In the genomic region with DNA sequence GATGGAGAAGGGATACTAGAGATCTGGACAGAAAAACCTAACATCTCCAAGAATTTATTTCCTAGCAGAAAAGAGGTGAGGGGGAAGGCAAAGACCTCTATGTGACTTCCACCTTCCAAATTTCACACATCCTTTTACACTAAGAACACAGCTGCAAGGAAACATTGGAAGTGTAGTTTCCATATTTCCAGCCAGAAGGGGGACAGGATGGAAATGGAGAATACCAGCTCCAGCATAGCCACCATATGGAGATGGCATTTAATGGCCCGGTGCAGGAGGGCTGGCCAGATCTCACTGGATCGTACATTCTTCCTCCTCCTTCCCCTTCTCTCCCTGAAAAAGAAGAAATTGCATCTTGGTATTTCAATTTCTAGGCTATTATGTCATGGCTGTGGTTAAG, we compare ENCODE assay signal across 18 cellular contexts. TPM values are rescaled to one million over a fixed set of nuclear protein-coding genes. Genes with fewer than 3 reads are reported as not detected.
DNase-seq lines count a peak whose midpoint lies in the region; ATAC-seq and TF ChIP-seq lines count a peak whose summit lies in the region.
"Had no signal": no experiment of that assay in that cellular context is flagged by ENCODE, and none has a peak within 500 bp of the region (broad histone marks: within the 10 kb centered on the region; RNA-seq: fewer than 3 reads in every experiment).

No MANE protein-coding gene starts in this region.

- peak overlapping the region; percentile 11 for H3K27ac Mint-ChIP-seq in T-helper 17 cell
- H3K27ac Mint-ChIP-seq: CD4-positive, alpha-beta memory T cell had no signal

- no peaks in the 10 kb centered on the region for H3K9me3 ChIP-seq in T-helper 17 cell (ENCODE audit: control insufficient read depth, low read length, poor library complexity, severe bottlenecking)

- peaks cover 3% of the 10 kb centered on the region for H3K36me3 Mint-ChIP-seq in T-helper 17 cell (ENCODE audit: low read depth)
- H3K36me3 Mint-ChIP-seq: CD4-positive, alpha-beta memory T cell had no signal

- peak; percentile 8 for DNase-seq in SKM-1 treated with dmso at 0.1 percent for 144 hours (lab: John Stamatoyannopoulos, UW; ENCODE audit: unreplicated experiment)
- DNase-seq in SKM-1 (lab: John Stamatoyannopoulos, UW; ENCODE audit: unreplicated experiment), result no peak
- DNase-seq in HL-60 (ENCODE audit: low read depth in 1 of 2, low spot score in 1 of 2), result no peak
- DNase-seq in HT-29 (ENCODE audit: low spot score), result peak; percentile 14
- no peak for DNase-seq in T-helper 17 cell
- no peak for DNase-seq in Right ventricle myocardium inferior (ENCODE audit: missing footprints)
- DNase-seq: C1 segment of cervical spinal cord; Calu3; CD4-positive, alpha-beta memory T cell; COR-L47; DMS79; EL; GDM1; GM23248; H7; HCEC 1CT had no signal

- TF ChIP-seq CTCF in HL-60 (IDR thresholded peaks at IDR 0.05; ENCODE audit: insufficient read depth, low read length), result no peak

- intact Hi-C loops in Right ventricle myocardium inferior (cut with DNase I), result no loop called here

- no peaks in the 10 kb centered on the region for H3K27me3 ChIP-seq in HL-60 (ENCODE audit: insufficient read depth, poor library complexity, severe bottlenecking)

- no peaks in the 10 kb centered on the region for H3K4me1 Mint-ChIP-seq in T-helper 17 cell
- H3K4me1 Mint-ChIP-seq: CD4-positive, alpha-beta memory T cell had no signal

- no peak overlapping the region for H3K4me3 ChIP-seq in HL-60 (replicated peaks; ENCODE audit: insufficient read depth, low read length)
- H3K4me3 ChIP-seq: GM12878, GM23248 had no signal

- ATAC-seq in T-helper 17 cell, result no peak
- no peak for ATAC-seq in Right ventricle myocardium inferior
- no peak for ATAC-seq in HG03097 (IDR thresholded peaks at IDR 0.05; ENCODE audit: low FRiP score, unreplicated experiment)
- ATAC-seq: GM12878 had no signal

- 0 out of 2 replicates have a peak overlapping the region, but pooled peaks have one; percentile 4 for H3K27ac ChIP-seq in HL-60 (replicated peaks)
- H3K27ac ChIP-seq: GM23248 had no signal

- no peak overlapping the region for H3K4me3 Mint-ChIP-seq in T-helper 17 cell
- H3K4me3 Mint-ChIP-seq: CD4-positive, alpha-beta memory T cell had no signal

- peaks cover 55% of the 10 kb centered on the region for H3K27me3 Mint-ChIP-seq in T-helper 17 cell

RNA-seq across cellular contexts. Expression of a gene that starts 37.1 kb away (rescaled TPM):
- total RNA-seq in HT-29 (2014; rRNA removed; shearing (Covaris generic)), result 0.03 TPM in 1 of 2 replicates, not detected in the other
- total RNA-seq in T-helper 17 cell, result 1 to 10 TPM in 1 of 2 donors, under 1 TPM in 1; 0.65 to 1.3 TPM
- 15.7 TPM for total RNA-seq in Right ventricle myocardium inferior
- total RNA-seq: GM23248, H7 had no signal

RNA-seq across cellular contexts. Expression of a gene that starts 47.4 kb away (rescaled TPM):
- total RNA-seq in HT-29 (2014; rRNA removed; shearing (Covaris generic)), result 28.2 and 33.7 TPM in 2 replicates
- total RNA-seq in T-helper 17 cell (10 to 100 TPM; 33.5 to 46.3 TPM), Right ventricle myocardium inferior (10.5 TPM)

Comparison
In these comparisons a context has a peak if more than half of its experiments do, and no peak if none do; other contexts are left out.
1. DNase-seq: peak in SKM-1 treated with dmso at 0.1 percent for 144 hours (single experiment) and HT-29 (single experiment); none in SKM-1 (single experiment), HL-60 (0 of 2), T-helper 17 cell (0 of 3) and Right ventricle myocardium inferior (single experiment).